Comparison of ENCODE assay signal across 1 cellular context in genomic region chr7:105594034-105594433, GRCh38.
TF ChIP-seq lines count a peak whose summit lies in the region.

No MANE protein-coding gene starts in this region.

TF ChIP-seq in HCT116, 20 proteins besides CTCF, POLR2A, EP300 and RAD21 (continued from another document):
- TF ChIP-seq ZBTB33 (IDR thresholded peaks at IDR 0.05; ENCODE audit: extremely low read depth, insufficient replicate concordance, low read length), result no peak
- TF ChIP-seq EZH2phosphoT487 (IDR thresholded peaks at IDR 0.05; ENCODE audit: borderline replicate concordance), result no peak
- no peak for TF ChIP-seq REST (IDR thresholded peaks at IDR 0.05; ENCODE audit: low read depth)
- TF ChIP-seq SRF (IDR thresholded peaks at IDR 0.05; ENCODE audit: low read depth), result no peak
- TF ChIP-seq JUND (IDR thresholded peaks at IDR 0.05), result no peak
- TF ChIP-seq FOSL1 (IDR thresholded peaks at IDR 0.05; ENCODE audit: low read depth), result no peak
- TF ChIP-seq POLR2AphosphoS5 (IDR thresholded peaks at IDR 0.05; ENCODE audit: low read depth, low read length), result no peak
- no peak for TF ChIP-seq YY1 (IDR thresholded peaks at IDR 0.05; ENCODE audit: extremely low read depth, insufficient replicate concordance, low read depth, low read length)
- no peak for TF ChIP-seq CBX3 (IDR thresholded peaks at IDR 0.05; ENCODE audit: low read depth)
- TF ChIP-seq ZFX (IDR thresholded peaks at IDR 0.05), result no peak
- TF ChIP-seq EZH2 (IDR thresholded peaks at IDR 0.05), result no peak
- no peak for TF ChIP-seq SIN3A (IDR thresholded peaks at IDR 0.05; ENCODE audit: low read depth)
- no peak for TF ChIP-seq ELF1 (IDR thresholded peaks at IDR 0.05; ENCODE audit: borderline replicate concordance, low read depth)
TF ChIP-seq in HCT116: peak in this region for 0.
